ENCODE assay signal across 8 cellular contexts in the genomic region with DNA sequence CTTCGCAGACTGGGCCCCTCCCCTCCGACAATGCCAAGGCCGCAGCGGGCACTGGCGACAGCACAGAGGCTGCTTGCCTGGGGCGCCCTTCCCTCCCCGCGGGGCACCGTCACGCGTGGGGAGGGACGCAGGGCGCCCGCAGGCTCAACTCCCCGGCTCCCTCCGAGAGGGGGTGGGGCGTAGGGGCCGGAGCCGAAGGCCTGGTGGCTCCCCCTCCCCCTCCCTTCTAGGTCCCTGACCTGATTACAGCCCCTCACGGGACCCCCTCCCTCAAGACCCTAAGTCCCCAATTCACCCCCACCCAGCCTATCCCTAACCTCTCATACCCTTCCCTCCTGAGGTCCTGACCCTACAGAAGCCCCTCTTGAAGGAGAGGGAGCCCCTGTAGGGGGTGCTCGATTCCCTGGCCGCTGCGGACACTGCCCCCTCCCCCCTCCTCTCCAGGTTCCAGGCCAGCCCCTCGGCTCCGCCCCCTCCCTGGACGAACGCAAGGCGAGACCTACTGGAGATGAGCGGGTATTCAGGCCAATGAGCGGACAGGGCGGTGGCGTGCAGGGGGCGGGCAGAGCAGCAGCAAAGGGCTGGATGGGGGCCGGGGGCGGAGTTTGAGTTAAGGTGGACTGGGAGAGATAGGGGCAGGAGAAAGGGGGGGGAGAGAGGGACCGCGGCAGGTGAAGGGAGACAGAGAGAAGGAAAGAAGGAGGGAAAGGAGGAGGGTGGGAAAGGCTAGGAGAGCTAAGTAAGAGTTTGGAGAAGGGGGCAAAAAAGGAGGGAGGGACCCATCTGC. TPM values are rescaled to one million over a fixed set of nuclear protein-coding genes. Genes with fewer than 3 reads are reported as not detected.
DNase-seq lines count a peak whose midpoint lies in the region; ATAC-seq and TF ChIP-seq lines count a peak whose summit lies in the region.

No MANE protein-coding gene starts in this region.

- no peaks in the 10 kb centered on the region for H3K27me3 Mint-ChIP-seq in natural killer cell treated with Interleukin-12 subunit alpha and Interleukin-12 subunit beta and Interleukin-15 and Interleukin-18, amount 100 ng/mL, for 72 hours

- H3K27me3 ChIP-seq in GM23248 (replicated peaks; ENCODE audit: insufficient read depth) (no peaks in the 10 kb centered on the region), Loucy (ENCODE audit: insufficient read depth, low read length, poor library complexity, severe bottlenecking) (no peaks in the 10 kb centered on the region), RWPE2 (ENCODE audit: insufficient read depth, poor library complexity, severe bottlenecking) (no peaks in the 10 kb centered on the region)

- no peaks in the 10 kb centered on the region for H4K20me1 ChIP-seq in GM23248 (ENCODE audit: insufficient read depth)
- H4K20me1 ChIP-seq in Loucy (ENCODE audit: insufficient read depth, low read length, poor library complexity, severe bottlenecking) = no peaks in the 10 kb centered on the region

- H3K4me1 ChIP-seq in GM23248 (ENCODE audit: insufficient read depth) (peaks cover 27% of the 10 kb centered on the region), Loucy (ENCODE audit: insufficient read depth, low read length, poor library complexity, severe bottlenecking) (peaks cover 49% of the 10 kb centered on the region), RWPE2 (ENCODE audit: insufficient read depth, poor library complexity, severe bottlenecking) (peaks cover 30% of the 10 kb centered on the region)

- H3K9ac ChIP-seq in GM23248 = peak overlapping the region; percentile 75
- peak overlapping the region; percentile 81 for H3K9ac ChIP-seq in Loucy (ENCODE audit: low read depth, low read length, poor library complexity, severe bottlenecking)

- peak overlapping the region; percentile 95 for H3K4me3 Mint-ChIP-seq in natural killer cell treated with Interleukin-12 subunit alpha and Interleukin-12 subunit beta and Interleukin-15 and Interleukin-18, amount 100 ng/mL, for 72 hours

- H3F3A ChIP-seq in GM23248 (ENCODE audit: insufficient read depth) (no peaks in the 10 kb centered on the region), Loucy (ENCODE audit: low read depth) (peaks cover 15% of the 10 kb centered on the region)

- H3K79me2 ChIP-seq in GM23248 (ENCODE audit: insufficient read depth) (peaks cover 40% of the 10 kb centered on the region), Loucy (ENCODE audit: insufficient read depth, low read length) (no peaks in the 10 kb centered on the region)

- in situ Hi-C loops in GM23248 (cut with MboI) = no loop called here

- peak overlapping the region; percentile 67 for H3K27ac ChIP-seq in GM23248
- peak overlapping the region; percentile 96 for H3K27ac ChIP-seq in RWPE2 (ENCODE audit: poor library complexity, severe bottlenecking)

- ATAC-seq in RWPE2 (ENCODE audit: low read depth) = peak; percentile 59
- ATAC-seq in natural killer cell treated with Interleukin-12 subunit alpha and Interleukin-12 subunit beta and Interleukin-15 and Interleukin-18, amount 100 ng/mL, for 72 hours = peak; percentile 90 to 94

- H3K4me2 ChIP-seq in GM23248 (ENCODE audit: unreplicated experiment) (peak overlapping the region; percentile 89), Loucy (ENCODE audit: low read depth, low read length, poor library complexity, severe bottlenecking) (peak overlapping the region; percentile 92)

- peak overlapping the region; percentile 94 to 95 for H3K27ac Mint-ChIP-seq in natural killer cell treated with Interleukin-12 subunit alpha and Interleukin-12 subunit beta and Interleukin-15 and Interleukin-18, amount 100 ng/mL, for 72 hours

- H3K4me1 Mint-ChIP-seq in natural killer cell treated with Interleukin-12 subunit alpha and Interleukin-12 subunit beta and Interleukin-15 and Interleukin-18, amount 100 ng/mL, for 72 hours (ENCODE audit: low read depth in 2 of 2) = peaks cover 41 to 46% of the 10 kb centered on the region in 2 donors

- peak overlapping the region; percentile 69 for H2AFZ ChIP-seq in GM23248
- H2AFZ ChIP-seq in Loucy (ENCODE audit: low read length) = peak overlapping the region; percentile 80; the same call in 1 of the 2 replicates

- no peaks in the 10 kb centered on the region for H3K36me3 Mint-ChIP-seq in natural killer cell treated with Interleukin-12 subunit alpha and Interleukin-12 subunit beta and Interleukin-15 and Interleukin-18, amount 100 ng/mL, for 72 hours

- H3K4me3 ChIP-seq in GM23248 (peak overlapping the region; percentile 80), Loucy (ENCODE audit: low read length, poor library complexity, severe bottlenecking) (peak overlapping the region; percentile 76), RWPE2 (ENCODE audit: severe bottlenecking) (peak overlapping the region; percentile 59), fibroblast of pulmonary artery (replicated peaks; ENCODE audit: low read depth, low read length) (peak overlapping the region; percentile 90)

- peak; percentile 97 for DNase-seq in DMS79 (lab: John Stamatoyannopoulos, UW)
- DNase-seq in GM23248 = peak; percentile 100
- DNase-seq in RWPE2 (ENCODE audit: low spot score) = peak; percentile 100
- DNase-seq in activated T-helper 9 cell treated with anti-CD3 and anti-CD28 coated beads, Interleukin-2, amount 50 U/mL, for 16 hours (ENCODE audit: low read depth) = peak; percentile 98
- DNase-seq in fibroblast of pulmonary artery (ENCODE audit: low read depth) = peak; percentile 99
- DNase-seq in natural killer cell treated with Interleukin-12 subunit alpha and Interleukin-12 subunit beta and Interleukin-15 and Interleukin-18, amount 100 ng/mL, for 72 hours (ENCODE audit: low spot score) = peak; percentile 100
- peak; percentile 92 to 96 (median 94) for DNase-seq in stimulated activated naive CD4-positive, alpha-beta T cell (lab: John Stamatoyannopoulos, UW)

- H3K9me3 Mint-ChIP-seq in natural killer cell treated with Interleukin-12 subunit alpha and Interleukin-12 subunit beta and Interleukin-15 and Interleukin-18, amount 100 ng/mL, for 72 hours = no peaks in the 10 kb centered on the region

- H3K36me3 ChIP-seq in GM23248 (ENCODE audit: low read depth) = no peaks in the 10 kb centered on the region
- no peaks in the 10 kb centered on the region for H3K36me3 ChIP-seq in Loucy (ENCODE audit: insufficient read depth, low read length)
- H3K36me3 ChIP-seq in RWPE2 (ENCODE audit: low read depth) = peaks cover 18% of the 10 kb centered on the region

- H3K9me2 ChIP-seq in GM23248 (ENCODE audit: insufficient read depth) (no peaks in the 10 kb centered on the region), Loucy (replicated peaks; ENCODE audit: low read depth, low read length) (no peaks in the 10 kb centered on the region)

- no peaks in the 10 kb centered on the region for H3K9me3 ChIP-seq in GM23248 (ENCODE audit: low read depth)
- no peaks in the 10 kb centered on the region for H3K9me3 ChIP-seq in Loucy (ENCODE audit: insufficient read depth, low read depth, low read length)
- no peaks in the 10 kb centered on the region for H3K9me3 ChIP-seq in RWPE2 (ENCODE audit: severe bottlenecking)

- peak; percentile 64 for TF ChIP-seq CTCF in Loucy (conservative IDR thresholded peaks at IDR 0.05; ENCODE audit: low read length)
- peak; percentile 66 for TF ChIP-seq CTCF in RWPE2 (IDR thresholded peaks at IDR 0.05; ENCODE audit: poor library complexity, severe bottlenecking)
- TF ChIP-seq CTCF in fibroblast of pulmonary artery (IDR thresholded peaks at IDR 0.05; ENCODE audit: low read length, missing control alignments) = peak; percentile 45

- WGBS in GM23248 (ENCODE audit: low coverage in 1 of 2, low lambda C conversion rate in 2 of 2, missing lambda C conversion rate in 2 of 2), 2 experiments = 1% methylated on average over 20 to 32 of the region's 37 CpGs

RNA-seq across cellular contexts. Expression of gene ZBTB7B, which starts 0.7 kb away (rescaled TPM):
- total RNA-seq in GM23248 (2014; rRNA removed; shearing (Covaris generic)) = 16.8 and 27.0 TPM in 2 replicates
- 2.3 and 2.9 TPM in 2 replicates for polyA plus RNA-seq in GM23248 (2016; fragmentation: Nextera tagmentation; extraction: Ambion mirVana)
- total RNA-seq in natural killer cell treated with Interleukin-12 subunit alpha and Interleukin-12 subunit beta and Interleukin-15 and Interleukin-18, amount 100 ng/mL, for 72 hours = 100 to 1,000 TPM in 1 of 2 donors, 10 to 100 TPM in 1; 78.4 to 107 TPM

RNA-seq across cellular contexts. Expression of gene LENEP, which starts 8.5 kb away (rescaled TPM):
- not detected in 2 replicates for total RNA-seq in GM23248 (2014; rRNA removed; shearing (Covaris generic))
- not detected in 2 replicates for polyA plus RNA-seq in GM23248 (2016; fragmentation: Nextera tagmentation; extraction: Ambion mirVana)
- 1 to 10 TPM in 1 of 2 donors, under 1 TPM in 1; 0.48 to 4.3 TPM for total RNA-seq in natural killer cell treated with Interleukin-12 subunit alpha and Interleukin-12 subunit beta and Interleukin-15 and Interleukin-18, amount 100 ng/mL, for 72 hours

RNA-seq across cellular contexts. Expression of gene FLAD1, which starts 18.7 kb away (rescaled TPM):
- total RNA-seq in GM23248 (2014; rRNA removed; shearing (Covaris generic)) = 15.6 and 21.3 TPM in 2 replicates
- polyA plus RNA-seq in GM23248 (2016; fragmentation: Nextera tagmentation; extraction: Ambion mirVana) = 26.4 and 30.2 TPM in 2 replicates
- 10 to 100 TPM; 53.1 to 84.2 TPM for total RNA-seq in natural killer cell treated with Interleukin-12 subunit alpha and Interleukin-12 subunit beta and Interleukin-15 and Interleukin-18, amount 100 ng/mL, for 72 hours

RNA-seq across cellular contexts. Expression of gene CKS1B, which starts 27.4 kb away (rescaled TPM):
- 45.6 and 50.3 TPM in 2 replicates for total RNA-seq in GM23248 (2014; rRNA removed; shearing (Covaris generic))
- polyA plus RNA-seq in GM23248 (2016; fragmentation: Nextera tagmentation; extraction: Ambion mirVana) = 113 and 119 TPM in 2 replicates
- total RNA-seq in natural killer cell treated with Interleukin-12 subunit alpha and Interleukin-12 subunit beta and Interleukin-15 and Interleukin-18, amount 100 ng/mL, for 72 hours = 10 to 100 TPM; 52.4 to 72.9 TPM

RNA-seq across cellular contexts. Expression of gene SHC1, which starts 31.3 kb away (rescaled TPM):
- total RNA-seq in GM23248 (2014; rRNA removed; shearing (Covaris generic)) = 295 and 319 TPM in 2 replicates
- polyA plus RNA-seq in GM23248 (2016; fragmentation: Nextera tagmentation; extraction: Ambion mirVana) = 275 and 278 TPM in 2 replicates
- total RNA-seq in natural killer cell treated with Interleukin-12 subunit alpha and Interleukin-12 subunit beta and Interleukin-15 and Interleukin-18, amount 100 ng/mL, for 72 hours = 10 to 100 TPM; 72.3 to 72.7 TPM

Comparison
In these comparisons a context has a peak if more than half of its experiments do, and no peak if none do; other contexts are left out.
1. Peak in every context shown above with its lines: DNase-seq, ATAC-seq, H3K4me3 ChIP-seq and H3K27ac ChIP-seq.